11 cellular contexts compared by ENCODE assay signal in the genomic region with DNA sequence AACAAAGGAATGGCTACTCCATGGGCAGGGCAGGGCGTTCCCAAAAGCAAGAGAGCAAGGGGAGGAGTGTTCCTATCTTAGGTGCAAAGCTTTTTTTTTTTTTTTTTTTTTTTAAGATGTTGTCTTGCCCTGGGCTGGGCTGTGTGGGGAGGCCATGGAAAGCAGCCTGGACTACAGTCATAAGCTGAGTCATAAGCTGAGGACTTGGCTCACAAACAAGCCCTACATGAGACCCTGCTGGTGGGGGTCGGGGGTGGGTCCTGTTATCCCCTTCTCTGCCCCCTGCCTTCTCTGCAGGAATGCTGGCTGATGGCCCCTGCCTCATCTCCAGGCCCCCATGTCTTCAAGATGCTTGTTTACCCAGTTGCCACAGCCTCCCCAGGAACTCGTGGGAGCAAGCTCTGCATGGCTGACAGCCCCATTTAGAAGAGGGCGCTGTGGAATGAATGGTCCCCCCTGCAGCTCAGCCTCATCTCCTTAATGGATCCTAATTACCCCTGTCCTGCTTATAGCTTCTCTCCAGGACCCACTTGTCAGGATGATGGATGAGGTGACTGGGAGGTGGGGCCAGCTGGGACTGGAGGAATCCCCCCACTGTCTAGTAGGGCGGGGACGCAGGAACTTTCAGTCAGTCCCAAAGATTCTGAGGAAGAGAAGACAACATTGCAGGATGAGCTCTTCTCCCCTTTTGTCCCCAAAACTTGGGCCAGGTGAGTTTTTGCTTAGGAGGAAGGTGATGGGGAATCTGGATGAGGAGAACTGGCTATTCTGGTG.
DNase-seq lines count a peak whose midpoint lies in the region; ATAC-seq and TF ChIP-seq lines count a peak whose summit lies in the region.
"Had no signal": no experiment of that assay in that cellular context is flagged by ENCODE, and none has a peak within 500 bp of the region (broad histone marks: within the 10 kb centered on the region; RNA-seq: fewer than 3 reads in every experiment).

No MANE protein-coding gene starts in this region.

- no peak for TF ChIP-seq EP300 in gastroesophageal sphincter (IDR thresholded peaks at IDR 0.05)
- no peak for TF ChIP-seq EP300 in tibial nerve (IDR thresholded peaks at IDR 0.05)

- no peak overlapping the region for H3K4me3 Mint-ChIP-seq in neural progenitor cell

- WGBS in gastroesophageal sphincter (ENCODE audit: low coverage in 1 of 2), 2 donors, result 39 to 51% methylated on average over 2 to 3 of the region's 6 CpGs
- WGBS in tibial nerve, 2 donors, result 46 to 55% methylated on average over 5 to 6 of the region's 6 CpGs

- H3K36me3 ChIP-seq in neural progenitor cell (no peaks in the 10 kb centered on the region), gastroesophageal sphincter (no peaks in the 10 kb centered on the region), tibial nerve (no peaks in the 10 kb centered on the region)
- H3K36me3 ChIP-seq in effector memory CD4-positive, alpha-beta T cell (ENCODE audit: control insufficient read depth, insufficient read depth, low read length), result no peaks in the 10 kb centered on the region
- H3K36me3 ChIP-seq: right lobe of liver had no signal

- no peak overlapping the region for H3K9ac ChIP-seq in neural progenitor cell

- no peak overlapping the region for H2AFZ ChIP-seq in neural progenitor cell (replicated peaks)

- no peaks in the 10 kb centered on the region for H4K20me1 ChIP-seq in neural progenitor cell (ENCODE audit: low read depth)

- H3K9me3 Mint-ChIP-seq in neural progenitor cell, result no peaks in the 10 kb centered on the region

- TF ChIP-seq CTCF in neural progenitor cell (IDR thresholded peaks at IDR 0.05), result no peak
- TF ChIP-seq CTCF in gastroesophageal sphincter (IDR thresholded peaks at IDR 0.05), result no peak
- TF ChIP-seq CTCF in tibial nerve (IDR thresholded peaks at IDR 0.05), result no peak

- peaks cover 26% of the 10 kb centered on the region for H3K4me1 Mint-ChIP-seq in neural progenitor cell

- ATAC-seq in gastroesophageal sphincter, result no peak
- ATAC-seq in GM18868 (IDR thresholded peaks at IDR 0.05; ENCODE audit: unreplicated experiment), result no peak
- ATAC-seq: right lobe of liver had no signal

- H3K27ac ChIP-seq in neural progenitor cell, result no peak overlapping the region
- no peak overlapping the region for H3K27ac ChIP-seq in effector memory CD4-positive, alpha-beta T cell (ENCODE audit: insufficient read depth, low read length, poor library complexity, severe bottlenecking)
- H3K27ac ChIP-seq in gastroesophageal sphincter, result no peak overlapping the region
- H3K27ac ChIP-seq in tibial nerve, result no peak overlapping the region
- H3K27ac ChIP-seq: right lobe of liver had no signal

- H3K4me2 ChIP-seq in neural progenitor cell, result peak overlapping the region; percentile 71

- H3K27ac Mint-ChIP-seq in neural progenitor cell, result peak overlapping the region; percentile 48

- H3K27me3 ChIP-seq in neural progenitor cell, result peaks cover 60% of the 10 kb centered on the region
- H3K27me3 ChIP-seq in effector memory CD4-positive, alpha-beta T cell (replicated peaks; ENCODE audit: control insufficient read depth, insufficient read depth, low read length, poor library complexity, severe bottlenecking), result no peaks in the 10 kb centered on the region
- no peaks in the 10 kb centered on the region for H3K27me3 ChIP-seq in gastroesophageal sphincter
- no peaks in the 10 kb centered on the region for H3K27me3 ChIP-seq in tibial nerve
- H3K27me3 ChIP-seq: right lobe of liver had no signal

- H3F3A ChIP-seq in neural progenitor cell (ENCODE audit: low read depth), result peaks cover 15% of the 10 kb centered on the region

- no peaks in the 10 kb centered on the region for H3K9me3 ChIP-seq in neural progenitor cell (ENCODE audit: low read depth)
- no peaks in the 10 kb centered on the region for H3K9me3 ChIP-seq in effector memory CD4-positive, alpha-beta T cell (ENCODE audit: control insufficient read depth, low read length)
- H3K9me3 ChIP-seq in gastroesophageal sphincter, result no peaks in the 10 kb centered on the region
- H3K9me3 ChIP-seq in tibial nerve, result peaks cover 0 to 2% (median 0%) of the 10 kb centered on the region in 4 donors
- H3K9me3 ChIP-seq: right lobe of liver had no signal

- H3K27me3 Mint-ChIP-seq in neural progenitor cell (ENCODE audit: insufficient read depth, low read depth), result peaks cover 5% of the 10 kb centered on the region

- H3K4me1 ChIP-seq in neural progenitor cell (peaks cover 18% of the 10 kb centered on the region), gastroesophageal sphincter (peaks cover 0 to 15% (median 0%) of the 10 kb centered on the region in 3 donors), tibial nerve (no peaks in the 10 kb centered on the region)
- no peaks in the 10 kb centered on the region for H3K4me1 ChIP-seq in effector memory CD4-positive, alpha-beta T cell (ENCODE audit: control insufficient read depth, insufficient read depth, low read length, poor library complexity, severe bottlenecking)
- H3K4me1 ChIP-seq: right lobe of liver had no signal

- H3K79me2 ChIP-seq in neural progenitor cell (ENCODE audit: low read depth), result no peaks in the 10 kb centered on the region

- H3K36me3 Mint-ChIP-seq in neural progenitor cell, result no peaks in the 10 kb centered on the region

- no peak for TF ChIP-seq POLR2A in gastroesophageal sphincter (IDR thresholded peaks at IDR 0.05)
- no peak for TF ChIP-seq POLR2A in tibial nerve (IDR thresholded peaks at IDR 0.05)

- DNase-seq in ELF-1 (ENCODE audit: low read depth, low spot score) (peak; percentile 91), NCI-H2227 treated with DMSO at 0.1 percent for 48 hours (lab: John Stamatoyannopoulos, UW) (peak; percentile 92), dedifferentiated amniotic fluid mesenchymal stem cell (ENCODE audit: extremely low spot score) (peak; percentile 32), neural progenitor cell (ENCODE audit: low spot score) (no peak), tibial nerve (ENCODE audit: low spot score in 2 of 2) (no peak)
- DNase-seq in effector memory CD4-positive, alpha-beta T cell, result no peak
- DNase-seq: activated gamma-delta T cell treated with Interleukin-2 at 50 U/mL for 16 hours, MV-4-11, right lobe of liver had no signal

- H3K4me3 ChIP-seq in neural progenitor cell (peak overlapping the region; percentile 25), gastroesophageal sphincter (no peak overlapping the region), tibial nerve (no peak overlapping the region)
- no peak overlapping the region for H3K4me3 ChIP-seq in effector memory CD4-positive, alpha-beta T cell (ENCODE audit: insufficient read depth, low read depth, low read length, poor library complexity, severe bottlenecking)
- H3K4me3 ChIP-seq: right lobe of liver had no signal

Comparison
In these comparisons a context has a peak if more than half of its experiments do, and no peak if none do; other contexts are left out.
1. DNase-seq: peak in ELF-1 (single experiment), NCI-H2227 treated with DMSO at 0.1 percent for 48 hours (single experiment) and dedifferentiated amniotic fluid mesenchymal stem cell (single experiment); none in neural progenitor cell (single experiment), effector memory CD4-positive, alpha-beta T cell (0 of 3) and tibial nerve (0 of 2).